ENCODE assay signal across 9 cellular contexts in the genomic region with DNA sequence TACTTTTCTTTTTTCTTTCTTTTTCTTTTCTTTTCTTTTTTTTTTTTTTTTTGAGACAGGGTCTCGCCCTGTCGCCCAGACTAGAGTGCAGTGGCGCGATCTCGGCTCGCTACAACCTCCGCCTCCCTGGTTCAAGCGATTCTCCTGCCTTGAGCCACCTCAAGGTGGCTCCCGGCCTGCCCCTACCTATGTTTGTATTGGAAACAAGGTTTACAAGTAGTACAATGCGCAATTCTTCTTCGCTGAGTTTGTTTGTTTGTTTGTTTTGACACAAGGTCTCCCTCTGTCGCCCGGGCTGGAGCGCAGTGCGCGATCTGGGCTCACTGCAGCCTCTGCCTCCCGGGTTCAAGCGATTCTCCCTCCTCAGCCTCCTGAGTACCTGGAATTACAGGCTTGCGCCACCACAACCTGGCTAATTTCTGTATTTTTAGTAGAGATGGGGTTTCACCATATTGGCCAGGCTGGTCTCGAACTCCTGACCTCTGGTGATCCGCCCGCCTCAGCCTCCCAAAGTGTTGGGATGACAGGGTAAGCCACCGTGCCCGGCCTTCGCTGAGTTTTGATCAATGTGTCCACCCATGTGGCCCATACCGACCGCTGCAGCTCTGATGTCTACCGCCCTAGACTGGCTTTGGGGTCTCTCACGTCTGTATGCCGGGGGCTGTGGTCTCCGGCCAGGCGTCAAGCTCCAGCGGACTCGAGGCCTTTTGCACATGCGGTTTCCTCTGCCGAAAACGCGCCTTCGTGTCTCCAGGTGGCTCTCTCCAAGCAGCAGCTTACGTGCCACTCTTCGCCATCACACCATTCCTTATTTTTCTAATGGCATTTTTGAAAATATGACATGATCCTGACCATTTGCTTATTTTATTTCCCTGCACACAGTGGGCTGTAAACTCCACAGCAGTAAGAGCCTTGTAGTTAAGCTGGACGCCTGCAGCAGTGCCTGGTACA. TPM values are rescaled to one million over a fixed set of nuclear protein-coding genes. Genes with fewer than 3 reads are reported as not detected.
DNase-seq lines count a peak whose midpoint lies in the region; ATAC-seq and TF ChIP-seq lines count a peak whose summit lies in the region.
"Had no signal": no experiment of that assay in that cellular context is flagged by ENCODE, and none has a peak within 500 bp of the region (broad histone marks: within the 10 kb centered on the region; RNA-seq: fewer than 3 reads in every experiment).

No MANE protein-coding gene starts in this region.

- CTCF ChIA-PET in activated CD8-positive, alpha-beta T cell treated with anti-CD3 and anti-CD28 coated beads for 36 hours (lab: Charles Lee), result interaction anchor here (0.7 to 5.9 kb wide), 26 partner anchors 7 to 250 kb away, joined by 3 to 144 read pairs (median 7); partner anchors contain the start of genes ACADVL, ACAP1, DLG4 and GABARAP

- no peak for ATAC-seq in activated CD8-positive, alpha-beta T cell treated with anti-CD3 and anti-CD28 coated beads for 36 hours
- ATAC-seq in GM19397 (IDR thresholded peaks at IDR 0.05; ENCODE audit: unreplicated experiment) (no peak), GM21515 (IDR thresholded peaks at IDR 0.05; ENCODE audit: unreplicated experiment) (no peak), HG03095 (IDR thresholded peaks at IDR 0.05; ENCODE audit: unreplicated experiment) (no peak)

- intact Hi-C loops in activated CD8-positive, alpha-beta T cell treated with anti-CD3 and anti-CD28 coated beads for 36 hours (cut with micrococcal nuclease), result loop anchor here (2.0 kb wide), 1 partner anchor 15 kb away; the partner anchor contains the start of gene SLC2A4
- intact Hi-C loops in testis (cut with DNase I; ENCODE audit: low total_unique reads), result no loop called here

- peaks cover 38% of the 10 kb centered on the region for H3K27me3 Mint-ChIP-seq in activated T-cell treated with anti-CD3 and anti-CD28 coated beads, Interleukin-2, amount 50 U/mL, for 24 hours
- peaks cover 23% of the 10 kb centered on the region for H3K27me3 Mint-ChIP-seq in activated CD8-positive, alpha-beta T cell treated with anti-CD3 and anti-CD28 coated beads for 36 hours
- H3K27me3 Mint-ChIP-seq in immature natural killer cell (ENCODE audit: low read depth in 3 of 3), result peaks cover 8 to 19% (median 15%) of the 10 kb centered on the region in 3 donors

- peak overlapping the region in 1 of 2 donors; percentile 24 for H3K27ac ChIP-seq in testis
- H3K27ac ChIP-seq: SJSA1 had no signal

- TF ChIP-seq CTCF in activated CD8-positive, alpha-beta T cell treated with anti-CD3 and anti-CD28 coated beads for 36 hours (IDR thresholded peaks at IDR 0.05), result peak; percentile 33
- TF ChIP-seq CTCF in testis (IDR thresholded peaks at IDR 0.05), result no peak

- no peaks in the 10 kb centered on the region for H3K36me3 Mint-ChIP-seq in activated T-cell treated with anti-CD3 and anti-CD28 coated beads, Interleukin-2, amount 50 U/mL, for 24 hours (ENCODE audit: low read depth)
- no peaks in the 10 kb centered on the region for H3K36me3 Mint-ChIP-seq in activated CD8-positive, alpha-beta T cell treated with anti-CD3 and anti-CD28 coated beads for 36 hours (ENCODE audit: low read depth)
- H3K36me3 Mint-ChIP-seq in immature natural killer cell, result peaks cover 0 to 4% (median 0%) of the 10 kb centered on the region in 3 donors

- POLR2A ChIA-PET in activated CD8-positive, alpha-beta T cell treated with anti-CD3 and anti-CD28 coated beads for 36 hours (lab: Charles Lee), result interaction anchor here (0.9 to 3.1 kb wide), 5 partner anchors 10 to 18 kb away, joined by 4 to 14 read pairs (median 5); partner anchors contain the start of gene SLC2A4

- no peak overlapping the region for H3K27ac Mint-ChIP-seq in activated T-cell treated with anti-CD3 and anti-CD28 coated beads, Interleukin-2, amount 50 U/mL, for 24 hours
- no peak overlapping the region for H3K27ac Mint-ChIP-seq in activated CD8-positive, alpha-beta T cell treated with anti-CD3 and anti-CD28 coated beads for 36 hours
- peak overlapping the region in 1 of 6 donors; percentile 20 for H3K27ac Mint-ChIP-seq in immature natural killer cell

- peaks cover 22% of the 10 kb centered on the region for H3K4me1 Mint-ChIP-seq in activated T-cell treated with anti-CD3 and anti-CD28 coated beads, Interleukin-2, amount 50 U/mL, for 24 hours (ENCODE audit: low read depth)
- H3K4me1 Mint-ChIP-seq in activated CD8-positive, alpha-beta T cell treated with anti-CD3 and anti-CD28 coated beads for 36 hours (ENCODE audit: low read depth), result peaks cover 14% of the 10 kb centered on the region
- peaks cover 21 to 26% of the 10 kb centered on the region in 2 donors for H3K4me1 Mint-ChIP-seq in immature natural killer cell

- WGBS in testis, 2 donors, result 51 to 53% methylated on average over 42 of the region's 42 CpGs

- TF ChIP-seq POLR2A in testis (IDR thresholded peaks at IDR 0.05), result no peak

- no peaks in the 10 kb centered on the region for H3K27me3 ChIP-seq in testis

- H3K4me3 ChIP-seq in testis, result peak overlapping the region; percentile 42 to 50
- H3K4me3 ChIP-seq: SJSA1 had no signal

- no peaks in the 10 kb centered on the region for H3K36me3 ChIP-seq in testis (ENCODE audit: low read depth, missing control alignments)
- H3K36me3 ChIP-seq: SJSA1 had no signal

- peak overlapping the region; percentile 63 for H3K4me3 Mint-ChIP-seq in activated T-cell treated with anti-CD3 and anti-CD28 coated beads, Interleukin-2, amount 50 U/mL, for 24 hours
- peak overlapping the region; percentile 66 for H3K4me3 Mint-ChIP-seq in activated CD8-positive, alpha-beta T cell treated with anti-CD3 and anti-CD28 coated beads for 36 hours
- H3K4me3 Mint-ChIP-seq in immature natural killer cell, result peak overlapping the region; percentile 77 to 88 (median 81)

- peaks cover 30% of the 10 kb centered on the region for H3K4me1 ChIP-seq in testis

- H3K9me3 ChIP-seq in testis, result no peaks in the 10 kb centered on the region
- H3K9me3 ChIP-seq: SJSA1 had no signal

- no peaks in the 10 kb centered on the region for H3K9me3 Mint-ChIP-seq in activated T-cell treated with anti-CD3 and anti-CD28 coated beads, Interleukin-2, amount 50 U/mL, for 24 hours
- H3K9me3 Mint-ChIP-seq in activated CD8-positive, alpha-beta T cell treated with anti-CD3 and anti-CD28 coated beads for 36 hours, result no peaks in the 10 kb centered on the region
- H3K9me3 Mint-ChIP-seq in immature natural killer cell, result no peaks in the 10 kb centered on the region

- no peak for DNase-seq in activated T-cell treated with anti-CD3 and anti-CD28 coated beads, Interleukin-2, amount 50 U/mL, for 24 hours
- DNase-seq in activated T-cell treated with anti-CD3 and anti-CD28 coated beads, Interleukin-2, amount 50 U/mL, for 1 hour, result no peak
- no peak for DNase-seq in activated CD8-positive, alpha-beta T cell treated with anti-CD3 and anti-CD28 coated beads for 36 hours
- no peak for DNase-seq in immature natural killer cell
- DNase-seq in testis, result no peak

RNA-seq across cellular contexts. Expression of gene YBX2, which starts 1.1 kb away (rescaled TPM):
- total RNA-seq in activated CD8-positive, alpha-beta T cell treated with anti-CD3 and anti-CD28 coated beads for 36 hours, result under 1 TPM; 0.56 to 0.83 TPM
- not detected for polyA plus RNA-seq in immature natural killer cell
- total RNA-seq in testis, result 100 to 1,000 TPM; 276 to 549 TPM
- 1,120 TPM for polyA plus RNA-seq in testis (ENCODE audit: insufficient read depth, low read depth, low replicate concordance)
- total RNA-seq: SJSA1 had no signal

RNA-seq across cellular contexts. Expression of gene EIF5A, which starts 11.9 kb away (rescaled TPM):
- total RNA-seq in activated CD8-positive, alpha-beta T cell treated with anti-CD3 and anti-CD28 coated beads for 36 hours, result 1,000 to 10,000 TPM; 1,064 TPM
- polyA plus RNA-seq in immature natural killer cell, result 100 to 1,000 TPM; 235 to 814 (median 797) TPM
- total RNA-seq in testis, result 100 to 1,000 TPM; 193 to 229 TPM
- polyA plus RNA-seq in testis (ENCODE audit: insufficient read depth, low read depth, low replicate concordance), result 388 TPM

RNA-seq across cellular contexts. Expression of gene SLC2A4, which starts 14.0 kb away (rescaled TPM):
- total RNA-seq in activated CD8-positive, alpha-beta T cell treated with anti-CD3 and anti-CD28 coated beads for 36 hours, result under 1 TPM; 0.07 to 0.25 TPM
- polyA plus RNA-seq in immature natural killer cell (under 1 TPM in 1 of 3 donors, not detected in 2; 0.26 TPM), testis (ENCODE audit: insufficient read depth, low read depth, low replicate concordance) (4.7 TPM)
- total RNA-seq in testis, result 1 to 10 TPM; 4.2 to 6.6 TPM

RNA-seq across cellular contexts. Expression of gene GPS2, which starts 19.7 kb away (rescaled TPM):
- total RNA-seq in activated CD8-positive, alpha-beta T cell treated with anti-CD3 and anti-CD28 coated beads for 36 hours, result 10 to 100 TPM; 31.8 to 36.8 TPM
- polyA plus RNA-seq in immature natural killer cell (100 to 1,000 TPM; 100 to 129 (median 123) TPM), testis (ENCODE audit: insufficient read depth, low read depth, low replicate concordance) (219 TPM)
- total RNA-seq in testis, result 100 to 1,000 TPM; 204 to 239 TPM

RNA-seq across cellular contexts. Expression of gene CLDN7, which starts 33.2 kb away (rescaled TPM):
- total RNA-seq in activated CD8-positive, alpha-beta T cell treated with anti-CD3 and anti-CD28 coated beads for 36 hours, result 1 to 10 TPM; 1.5 to 1.7 TPM
- polyA plus RNA-seq in immature natural killer cell (1 to 10 TPM; 2.5 to 8.7 (median 3.7) TPM), testis (ENCODE audit: insufficient read depth, low read depth, low replicate concordance) (8.8 TPM)
- 1 to 10 TPM; 4.5 to 6.9 TPM for total RNA-seq in testis
- total RNA-seq: SJSA1 had no signal

Comparison
In these comparisons a context has a peak if more than half of its experiments do, and no peak if none do; other contexts are left out.
1. RNA of gene YBX2, which starts 1.1 kb away (total RNA-seq): 276 to 549 TPM in testis; 0.56 to 0.83 TPM in activated CD8-positive, alpha-beta T cell treated with anti-CD3 and anti-CD28 coated beads for 36 hours; every median in the first group is over 100 times any median in the second.
2. RNA of gene EIF5A, which starts 11.9 kb away (total RNA-seq): 1,064 TPM in activated CD8-positive, alpha-beta T cell treated with anti-CD3 and anti-CD28 coated beads for 36 hours; 193 to 229 TPM in testis; every median in the first group is over 4 times any median in the second.
3. RNA of gene SLC2A4, which starts 14.0 kb away (total RNA-seq): 4.2 to 6.6 TPM in testis; 0.07 to 0.25 TPM in activated CD8-positive, alpha-beta T cell treated with anti-CD3 and anti-CD28 coated beads for 36 hours; every median in the first group is over 4 times any median in the second.
4. Peak in every context shown above with its lines, with median percentiles within 50 percentile points of each other: H3K4me3 Mint-ChIP-seq.